ENCODE assay signal across 8 cellular contexts in genomic region chr2:37671816-37672103, GRCh38. TPM values are rescaled to one million over a fixed set of nuclear protein-coding genes. Genes with fewer than 3 reads are reported as not detected.
DNase-seq lines count a peak whose midpoint lies in the region; ATAC-seq and TF ChIP-seq lines count a peak whose summit lies in the region.

No MANE protein-coding gene starts in this region.

- H3K27me3 Mint-ChIP-seq in immature natural killer cell (ENCODE audit: low read depth in 3 of 3): peaks cover 9 to 16% (median 13%) of the 10 kb centered on the region in 3 donors

- H3K27ac Mint-ChIP-seq in activated naive CD4-positive, alpha-beta T cell treated with anti-CD3 and anti-CD28 coated beads, Interleukin-2, amount 50 U/mL, for 72 hours: peak overlapping the region; percentile 74 to 86
- peak overlapping the region; percentile 76 to 94 (median 88) for H3K27ac Mint-ChIP-seq in immature natural killer cell

- H3K4me3 Mint-ChIP-seq in immature natural killer cell: peak overlapping the region; percentile 87 to 92 (median 90)

- ATAC-seq in HG03342 (IDR thresholded peaks at IDR 0.05; ENCODE audit: unreplicated experiment): peak; percentile 10
- peak in 1 of 2 donors; percentile 20 for ATAC-seq in activated naive CD4-positive, alpha-beta T cell treated with anti-CD3 and anti-CD28 coated beads, Interleukin-2, amount 50 U/mL, for 72 hours
- no peak for ATAC-seq in omental fat pad (ENCODE audit: low FRiP score)

- TF ChIP-seq CTCF in omental fat pad (IDR thresholded peaks at IDR 0.05): no peak

- H3K4me1 Mint-ChIP-seq in immature natural killer cell: peaks cover 44 to 64% of the 10 kb centered on the region in 2 donors

- peak; percentile 79 for DNase-seq in NCI-H82 (lab: John Stamatoyannopoulos, UW)
- no peak for DNase-seq in NCI-H82 treated with DMSO at 0.1 percent for 48 hours (lab: John Stamatoyannopoulos, UW; ENCODE audit: unreplicated experiment)
- peak in 1 of 2 donors; percentile 57 for DNase-seq in activated naive CD4-positive, alpha-beta T cell treated with anti-CD3 and anti-CD28 coated beads, Interleukin-2, amount 50 U/mL, for 72 hours (ENCODE audit: low spot score in 2 of 2)
- no peak for DNase-seq in immature natural killer cell
- DNase-seq in substantia nigra (lab: John Stamatoyannopoulos, UW): no peak
- no peak for DNase-seq in omental fat pad (ENCODE audit: low spot score)
- DNase-seq in stimulated activated CD4-positive, alpha-beta T cell treated with anti-CD3 and anti-CD28 coated beads, Interleukin-4, amount 100 ng/mL, for 4 hours: no peak

- peak overlapping the region; percentile 30 for H3K27ac ChIP-seq in substantia nigra (ENCODE audit: low read depth, low read length, poor library complexity, severe bottlenecking)

- peaks cover 8 to 19% of the 10 kb centered on the region in 2 donors for H3K36me3 Mint-ChIP-seq in activated naive CD4-positive, alpha-beta T cell treated with anti-CD3 and anti-CD28 coated beads, Interleukin-2, amount 50 U/mL, for 72 hours
- H3K36me3 Mint-ChIP-seq in immature natural killer cell: peaks cover 0 to 2% (median 0%) of the 10 kb centered on the region in 3 donors

- H3K9me3 Mint-ChIP-seq in activated naive CD4-positive, alpha-beta T cell treated with anti-CD3 and anti-CD28 coated beads, Interleukin-2, amount 50 U/mL, for 72 hours: no peaks in the 10 kb centered on the region
- H3K9me3 Mint-ChIP-seq in immature natural killer cell: no peaks in the 10 kb centered on the region

RNA-seq across cellular contexts. Expression of gene CDC42EP3, which starts 0.3 kb away (rescaled TPM):
- 10 to 100 TPM; 11.1 to 12.5 TPM for total RNA-seq in activated naive CD4-positive, alpha-beta T cell treated with anti-CD3 and anti-CD28 coated beads, Interleukin-2, amount 50 U/mL, for 72 hours
- polyA plus RNA-seq in immature natural killer cell: 100 to 1,000 TPM in 1 of 3 donors, 10 to 100 TPM in 2; 80.7 to 170 (median 81.3) TPM
- total RNA-seq in omental fat pad: 10 to 100 TPM; 12.1 to 54.9 (median 29.9) TPM
